Comparison of ENCODE assay signal across 11 cellular contexts in the genomic region with DNA sequence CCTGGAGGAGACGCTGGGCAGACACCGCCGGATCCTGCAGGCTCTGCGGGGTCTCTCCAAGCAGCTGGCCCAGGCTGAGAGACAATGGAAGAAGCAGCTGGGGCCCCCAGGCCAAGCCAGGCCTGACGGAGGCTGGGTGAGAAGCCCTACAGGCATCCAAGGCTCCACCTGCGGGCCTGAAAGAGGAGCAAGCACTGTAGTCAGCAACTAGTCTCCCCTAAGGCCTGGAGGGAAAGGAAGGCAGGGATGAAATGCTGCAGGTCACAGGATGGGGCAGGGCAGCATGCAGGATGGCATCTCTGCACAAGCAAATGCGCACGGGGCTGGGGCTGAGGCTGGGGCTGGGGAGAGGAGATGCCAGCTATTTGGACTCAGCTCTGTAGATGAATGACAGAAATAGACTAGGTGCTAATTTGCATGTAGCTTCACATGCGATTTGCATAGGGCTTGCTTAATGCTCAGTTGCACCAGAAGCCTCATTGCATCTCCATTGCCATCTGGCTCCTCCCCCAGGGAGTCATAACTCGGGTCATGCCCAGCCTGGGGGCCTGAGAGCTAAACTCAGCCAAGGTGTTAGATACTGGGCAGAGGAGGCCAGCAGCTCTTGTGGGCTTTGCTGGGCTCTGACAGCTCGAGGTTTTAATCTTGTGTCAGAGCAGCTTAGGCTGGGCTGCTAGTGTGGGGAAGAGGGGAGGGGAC. TPM values are rescaled to one million over a fixed set of nuclear protein-coding genes. Genes with fewer than 3 reads are reported as not detected.
DNase-seq lines count a peak whose midpoint lies in the region; ATAC-seq and TF ChIP-seq lines count a peak whose summit lies in the region.
"Had no signal": no experiment of that assay in that cellular context is flagged by ENCODE, and none has a peak within 500 bp of the region (broad histone marks: within the 10 kb centered on the region; RNA-seq: fewer than 3 reads in every experiment).

No MANE protein-coding gene starts in this region.

- POLR2A ChIA-PET in activated CD4-positive, alpha-beta T cell treated with anti-CD3 and anti-CD28 coated beads, Interleukin-2, amount 10 ng/mL, durations not matched to agents 7 days and 5 days (lab: Charles Lee), result no interaction called here

- no peaks in the 10 kb centered on the region for H3K9me3 Mint-ChIP-seq in activated CD4-positive, alpha-beta T cell treated with anti-CD3 and anti-CD28 coated beads, Interleukin-2, amount 10 ng/mL, durations not matched to agents 7 days and 5 days

- no peak for TF ChIP-seq CTCF in lower leg skin (IDR thresholded peaks at IDR 0.05)

- H3K27ac Mint-ChIP-seq in T-helper 17 cell, result no peak overlapping the region
- no peak overlapping the region for H3K27ac Mint-ChIP-seq in activated CD4-positive, alpha-beta T cell treated with anti-CD3 and anti-CD28 coated beads, Interleukin-2, amount 10 ng/mL, durations not matched to agents 7 days and 5 days
- H3K27ac Mint-ChIP-seq: progenitor cell of endocrine pancreas had no signal

- H3K4me3 Mint-ChIP-seq in T-helper 17 cell, result no peak overlapping the region
- no peak overlapping the region for H3K4me3 Mint-ChIP-seq in activated CD4-positive, alpha-beta T cell treated with anti-CD3 and anti-CD28 coated beads, Interleukin-2, amount 10 ng/mL, durations not matched to agents 7 days and 5 days

- intact Hi-C loops in lower leg skin (cut with DNase I; ENCODE audit: low total_unique reads), result no loop called here

- 46 to 61% methylated on average over 10 to 11 of the region's 11 CpGs for WGBS in lower leg skin, 2 donors

- H3K27me3 Mint-ChIP-seq in T-helper 17 cell, result peaks cover 9% of the 10 kb centered on the region
- H3K27me3 Mint-ChIP-seq in activated CD4-positive, alpha-beta T cell treated with anti-CD3 and anti-CD28 coated beads, Interleukin-2, amount 10 ng/mL, durations not matched to agents 7 days and 5 days, result peaks cover 10% of the 10 kb centered on the region

- DNase-seq in DMS 273 treated with DMSO at 0.1 percent for 48 hours (lab: John Stamatoyannopoulos, UW), result peak; percentile 29
- no peak for DNase-seq in T-helper 17 cell
- no peak for DNase-seq in cerebellar nuclear complex (lab: John Stamatoyannopoulos, UW)
- DNase-seq in lower leg skin (ENCODE audit: low spot score in 2 of 2), result no peak
- DNase-seq in activated CD4-positive, alpha-beta T cell treated with anti-CD3 and anti-CD28 coated beads, Interleukin-2, amount 10 ng/mL, durations not matched to agents 7 days and 5 days, result no peak
- DNase-seq in effector CD4-positive, alpha-beta T cell, result no peak
- DNase-seq: NCI-H1417 treated with DMSO at 0.1 percent for 48 hours had no signal

- no peaks in the 10 kb centered on the region for H3K9me3 ChIP-seq in T-helper 17 cell (ENCODE audit: control insufficient read depth, low read length, poor library complexity, severe bottlenecking)

- TF ChIP-seq POLR2A in GM19099 (IDR thresholded peaks at IDR 0.05; ENCODE audit: extremely low read depth, insufficient read length, low read depth), result peak; percentile 48
- TF ChIP-seq POLR2A in lower leg skin (IDR thresholded peaks at IDR 0.05), result no peak

- ATAC-seq in HG03103 (IDR thresholded peaks at IDR 0.05; ENCODE audit: low read depth, unreplicated experiment), result peak; percentile 63
- peak; percentile 38 for ATAC-seq in T-helper 17 cell

- H3K4me1 Mint-ChIP-seq in T-helper 17 cell, result peaks cover 8% of the 10 kb centered on the region
- H3K4me1 Mint-ChIP-seq in activated CD4-positive, alpha-beta T cell treated with anti-CD3 and anti-CD28 coated beads, Interleukin-2, amount 10 ng/mL, durations not matched to agents 7 days and 5 days, result peaks cover 9% of the 10 kb centered on the region

- CTCF ChIA-PET in activated CD4-positive, alpha-beta T cell treated with anti-CD3 and anti-CD28 coated beads, Interleukin-2, amount 10 ng/mL, durations not matched to agents 7 days and 5 days (lab: Charles Lee), result interaction anchor here (1.3 to 1.9 kb wide), 3 partner anchors 12 to 24 kb away, joined by 3 to 10 read pairs (median 3); a partner anchor contains a TSS

- H3K36me3 Mint-ChIP-seq in T-helper 17 cell (ENCODE audit: low read depth), result peaks cover 4% of the 10 kb centered on the region
- no peaks in the 10 kb centered on the region for H3K36me3 Mint-ChIP-seq in activated CD4-positive, alpha-beta T cell treated with anti-CD3 and anti-CD28 coated beads, Interleukin-2, amount 10 ng/mL, durations not matched to agents 7 days and 5 days (ENCODE audit: low read depth)

- no peak overlapping the region for H3K4me3 ChIP-seq in lower leg skin (ENCODE audit: low read depth, poor library complexity, severe bottlenecking)

RNA-seq across cellular contexts. Expression of a gene that starts 5.2 kb away (rescaled TPM):
- total RNA-seq in T-helper 17 cell (under 1 TPM in 1 of 2 donors, not detected in 1; 0.20 TPM), lower leg skin (under 1 TPM; 0.17 to 0.84 (median 0.28) TPM)
- under 1 TPM; 0.12 to 0.19 TPM for total RNA-seq in activated CD4-positive, alpha-beta T cell treated with anti-CD3 and anti-CD28 coated beads, Interleukin-2, amount 10 ng/mL, durations not matched to agents 7 days and 5 days
- total RNA-seq: fibroblast of lung, progenitor cell of endocrine pancreas had no signal

RNA-seq across cellular contexts. Expression of a gene that starts 8.6 kb away (rescaled TPM):
- under 1 TPM; 0.82 to 0.91 TPM for total RNA-seq in T-helper 17 cell
- total RNA-seq in lower leg skin, result 1 to 10 TPM in 1 of 4 donors, under 1 TPM in 1, not detected in 2; 0.29 to 1.3 TPM
- total RNA-seq in activated CD4-positive, alpha-beta T cell treated with anti-CD3 and anti-CD28 coated beads, Interleukin-2, amount 10 ng/mL, durations not matched to agents 7 days and 5 days, result under 1 TPM; 0.87 to 0.92 TPM
- total RNA-seq: fibroblast of lung, progenitor cell of endocrine pancreas had no signal

RNA-seq across cellular contexts. Expression of a gene that starts 21.7 kb away (rescaled TPM):
- total RNA-seq in T-helper 17 cell, result 10 to 100 TPM; 44.6 to 49.0 TPM
- total RNA-seq in lower leg skin, result 100 to 1,000 TPM; 108 to 189 (median 123) TPM
- 10 to 100 TPM; 56.6 to 66.4 TPM for total RNA-seq in activated CD4-positive, alpha-beta T cell treated with anti-CD3 and anti-CD28 coated beads, Interleukin-2, amount 10 ng/mL, durations not matched to agents 7 days and 5 days

RNA-seq across cellular contexts. Expression of a gene that starts 39.4 kb away (rescaled TPM):
- 100 to 1,000 TPM; 188 to 208 TPM for total RNA-seq in T-helper 17 cell
- total RNA-seq in lower leg skin, result 10 to 100 TPM; 37.6 to 47.3 (median 45.4) TPM
- total RNA-seq in activated CD4-positive, alpha-beta T cell treated with anti-CD3 and anti-CD28 coated beads, Interleukin-2, amount 10 ng/mL, durations not matched to agents 7 days and 5 days, result 100 to 1,000 TPM; 315 to 348 TPM

RNA-seq across cellular contexts. Expression of a gene that starts 51.9 kb away (rescaled TPM):
- total RNA-seq in T-helper 17 cell (10 to 100 TPM; 84.1 to 86.8 TPM), lower leg skin (100 to 1,000 TPM in 3 of 4 donors, 10 to 100 TPM in 1; 97.2 to 134 (median 107) TPM)
- total RNA-seq in activated CD4-positive, alpha-beta T cell treated with anti-CD3 and anti-CD28 coated beads, Interleukin-2, amount 10 ng/mL, durations not matched to agents 7 days and 5 days, result 100 to 1,000 TPM; 126 to 128 TPM
